ENCODE assay signal across 4 cellular contexts in the genomic region with DNA sequence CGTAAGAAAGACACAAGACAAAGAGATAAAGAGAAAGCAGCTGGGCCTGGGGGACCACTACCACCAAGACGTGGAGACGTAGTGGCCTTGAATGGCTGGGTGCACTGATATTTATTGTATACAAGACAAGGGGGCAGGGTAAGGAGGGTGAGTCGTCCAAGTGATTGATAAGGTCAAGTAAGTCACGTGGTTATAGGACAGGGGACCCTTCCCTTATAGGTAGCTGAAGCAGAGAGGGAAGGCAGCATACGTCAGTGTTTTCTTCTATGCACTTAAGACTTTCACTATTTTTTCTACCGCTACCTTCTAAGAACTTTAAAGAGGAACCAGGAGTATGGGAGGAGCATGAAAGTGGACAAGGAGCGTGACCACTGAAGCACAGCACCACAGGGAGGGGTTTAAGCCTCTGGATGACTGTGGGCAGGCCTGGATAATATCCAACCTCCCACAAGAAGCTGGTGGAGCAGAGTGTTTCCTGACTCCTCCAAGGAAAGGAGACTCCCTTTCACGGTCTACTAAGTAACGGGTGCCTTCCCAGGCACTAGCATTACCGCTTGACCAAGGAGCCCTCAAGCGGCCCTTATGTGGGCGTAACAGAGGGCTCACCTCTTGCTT. TPM values are rescaled to one million over a fixed set of nuclear protein-coding genes. Genes with fewer than 3 reads are reported as not detected.
"Had no signal": no experiment of that assay in that cellular context is flagged by ENCODE, and none has a peak within 500 bp of the region (broad histone marks: within the 10 kb centered on the region; RNA-seq: fewer than 3 reads in every experiment).

No MANE protein-coding gene starts in this region.

RNA-seq across cellular contexts. Expression of gene PRPH2, which starts 11.6 kb away (rescaled TPM):
- total RNA-seq: activated T-helper 2 cell treated with anti-CD3 and anti-CD28 coated beads, Interferon-gamma antibody, Interleukin-2, Interleukin-4, amounts not matched to agents 10 μg/mL and 5 μg/mL and 100 μg/mL, durations not matched to agents 14 hours and 24 hours and 36 hours; astrocyte; mononuclear cell had no signal
- polyA plus RNA-seq: neural cell had no signal
